ENCODE assay signal across 20 cellular contexts in the genomic region with DNA sequence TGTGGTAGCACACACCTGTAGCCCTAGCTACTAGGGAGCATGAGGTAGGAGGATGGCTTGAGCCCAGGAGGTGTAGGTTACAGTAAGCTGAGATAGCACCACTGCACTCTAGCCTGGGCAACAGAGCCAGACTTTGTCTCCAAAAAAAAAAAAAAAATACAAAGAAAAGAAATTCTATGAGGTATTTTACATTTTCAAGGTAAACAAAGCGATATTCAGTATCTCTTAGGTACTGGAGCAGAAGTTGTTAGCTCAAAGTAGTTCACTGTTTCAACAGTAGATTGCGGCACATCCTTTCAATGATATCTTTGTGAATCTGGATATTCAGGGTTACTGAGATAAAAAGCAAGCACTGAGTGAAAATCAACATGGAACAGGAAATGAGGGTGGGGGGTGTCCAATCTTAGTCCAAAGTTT.
DNase-seq lines count a peak whose midpoint lies in the region; ATAC-seq and TF ChIP-seq lines count a peak whose summit lies in the region.
"Had no signal": no experiment of that assay in that cellular context is flagged by ENCODE, and none has a peak within 500 bp of the region (broad histone marks: within the 10 kb centered on the region; RNA-seq: fewer than 3 reads in every experiment).

No MANE protein-coding gene starts in this region.

- H3K27ac Mint-ChIP-seq in WTC11: peak overlapping the region; percentile 57; the same call in 1 of the 2 replicates
- H3K27ac Mint-ChIP-seq in nephron progenitor cell: peak overlapping the region; percentile 53
- no peak overlapping the region for H3K27ac Mint-ChIP-seq in progenitor cell of endocrine pancreas
- H3K27ac Mint-ChIP-seq: B cell; CD4-positive, CD25-positive, alpha-beta regulatory T cell; CD8-positive, alpha-beta T cell had no signal

- H3K4me3 ChIP-seq in SK-N-SH (ENCODE audit: low read depth in 2 of 2, low read length in 1 of 2): no peak overlapping the region
- no peak overlapping the region for H3K4me3 ChIP-seq in aorta (ENCODE audit: low read length in 2 of 2)
- H3K4me3 ChIP-seq: BLaER1, GM23248 had no signal

- no peak overlapping the region for H3K9ac ChIP-seq in SK-N-SH
- H3K9ac ChIP-seq: BLaER1, GM23248 had no signal

- TF ChIP-seq EP300 in SK-N-SH (IDR thresholded peaks at IDR 0.05; ENCODE audit: borderline replicate concordance in 1 of 2, low read depth in 1 of 2, low read length in 1 of 2): no peak

- no peaks in the 10 kb centered on the region for H3K79me2 ChIP-seq in SK-N-SH (ENCODE audit: insufficient read depth)

- H3K4me3 Mint-ChIP-seq in WTC11 (no peak overlapping the region), nephron progenitor cell (no peak overlapping the region), progenitor cell of endocrine pancreas (ENCODE audit: low read depth) (no peak overlapping the region)
- H3K4me3 Mint-ChIP-seq: B cell; CD4-positive, CD25-positive, alpha-beta regulatory T cell; CD8-positive, alpha-beta T cell had no signal

- no peaks in the 10 kb centered on the region for H3K9me2 ChIP-seq in SK-N-SH

- H3K36me3 Mint-ChIP-seq in WTC11 (peaks cover 11% of the 10 kb centered on the region), nephron progenitor cell (ENCODE audit: low read depth) (peaks cover 4% of the 10 kb centered on the region), progenitor cell of endocrine pancreas (ENCODE audit: insufficient read depth) (no peaks in the 10 kb centered on the region)
- H3K36me3 Mint-ChIP-seq: CD4-positive, CD25-positive, alpha-beta regulatory T cell; CD8-positive, alpha-beta T cell had no signal

- peaks cover 0 to 5% of the 10 kb centered on the region in 2 experiments; a peak in 1 of 4 replicates for H3K4me1 ChIP-seq in SK-N-SH (ENCODE audit: control insufficient read depth in 1 of 2, insufficient read depth in 2 of 2, low read depth in 1 of 2, low read length in 1 of 2)
- peaks cover 0 to 2% of the 10 kb centered on the region in 2 donors for H3K4me1 ChIP-seq in aorta (ENCODE audit: control insufficient read depth in 1 of 2, insufficient read depth in 2 of 2, low read length in 2 of 2)
- H3K4me1 ChIP-seq: BLaER1 had no signal

- H3K27ac ChIP-seq in SK-N-SH (ENCODE audit: low read depth in 2 of 2, low read length in 1 of 2) (no peak overlapping the region), aorta (ENCODE audit: low read depth in 1 of 2, low read length in 2 of 2) (no peak overlapping the region)
- H3K27ac ChIP-seq: 22Rv1, BLaER1, C4-2B, GM23248 had no signal

- H3K27me3 Mint-ChIP-seq in WTC11 (ENCODE audit: low read depth) (no peaks in the 10 kb centered on the region), nephron progenitor cell (ENCODE audit: low read depth, poor library complexity) (peaks cover under 1% of the 10 kb centered on the region), progenitor cell of endocrine pancreas (no peaks in the 10 kb centered on the region)
- H3K27me3 Mint-ChIP-seq: B cell had no signal

- TF ChIP-seq RAD21 in SK-N-SH (IDR thresholded peaks at IDR 0.05; ENCODE audit: low read length): no peak

- H3K9me3 Mint-ChIP-seq in WTC11 (peaks cover 14% of the 10 kb centered on the region), nephron progenitor cell (peaks cover 11% of the 10 kb centered on the region), progenitor cell of endocrine pancreas (ENCODE audit: low read depth) (no peaks in the 10 kb centered on the region)
- H3K9me3 Mint-ChIP-seq: CD8-positive, alpha-beta T cell had no signal

- TF ChIP-seq CTCF in SK-N-SH (IDR thresholded peaks at IDR 0.05) (no peak), WTC11 (IDR thresholded peaks at IDR 0.05) (no peak), nephron progenitor cell (IDR thresholded peaks at IDR 0.05) (no peak), progenitor cell of endocrine pancreas (IDR thresholded peaks at IDR 0.05; ENCODE audit: unreplicated experiment) (no peak)

- ATAC-seq in SK-N-SH treated with all-trans-retinoic acid at 6 μM for 48 hours (no peak), WTC11 (no peak), aorta (ENCODE audit: low FRiP score) (no peak), GM21825 (IDR thresholded peaks at IDR 0.05; ENCODE audit: unreplicated experiment) (no peak)
- ATAC-seq: CD8-positive, alpha-beta T cell had no signal

- POLR2A ChIA-PET in SK-N-SH (lab: Yijun Ruan, JAX): no interaction called here
- POLR2A ChIA-PET in WTC11 (lab: Charles Lee): no interaction called here

- H4K20me1 ChIP-seq in SK-N-SH (ENCODE audit: insufficient read depth): no peaks in the 10 kb centered on the region
- H4K20me1 ChIP-seq: BLaER1 had no signal

- DNase-seq in SK-N-SH: no peak
- peak; percentile 26 for DNase-seq in HuH-7 (ENCODE audit: low spot score)
- DNase-seq in WTC11 (ENCODE audit: low spot score): no peak
- no peak for DNase-seq in nephron progenitor cell
- DNase-seq in aorta: no peak
- no peak for DNase-seq in progenitor cell of endocrine pancreas (ENCODE audit: low spot score, unreplicated experiment)
- DNase-seq: CD4-positive, CD25-positive, alpha-beta regulatory T cell; CD8-positive, alpha-beta T cell; DMS153; DND-41; GM23248; H7; HCEC 1CT had no signal

- CTCF ChIA-PET in SK-N-SH (lab: Yijun Ruan, JAX): interaction anchor here (1.0 kb wide), 1 partner anchor 12 kb away, joined by 3 read pairs; no protein-coding TSS in a partner anchor
- CTCF ChIA-PET in WTC11 (lab: Charles Lee): interaction anchor here (0.8 kb wide), 1 partner anchor 27 kb away, joined by 4 read pairs; no protein-coding TSS in a partner anchor

- H3K27me3 ChIP-seq in SK-N-SH (ENCODE audit: insufficient read depth) (no peaks in the 10 kb centered on the region), aorta (ENCODE audit: control insufficient read depth in 1 of 2, insufficient read depth in 2 of 2, low read length in 1 of 2) (no peaks in the 10 kb centered on the region)
- H3K27me3 ChIP-seq: BLaER1 had no signal

- no peaks in the 10 kb centered on the region for H3K9me3 ChIP-seq in SK-N-SH
- peaks cover 4% of the 10 kb centered on the region for H3K9me3 ChIP-seq in aorta (ENCODE audit: control insufficient read depth, low read length)
- H3K9me3 ChIP-seq: BLaER1, Caco-2 had no signal

- no peaks in the 10 kb centered on the region for H3F3A ChIP-seq in SK-N-SH (replicated peaks; ENCODE audit: insufficient read depth)

- H2AFZ ChIP-seq in SK-N-SH (ENCODE audit: low read depth): no peak overlapping the region
- H2AFZ ChIP-seq: GM23248 had no signal

- intact Hi-C loops in aorta (cut with DNase I): no loop called here

- no peak overlapping the region for H3K4me2 ChIP-seq in SK-N-SH
- H3K4me2 ChIP-seq: BLaER1 had no signal

- 48% methylated on average over 2 of the region's 2 CpGs for WGBS in SK-N-SH (ENCODE audit: low lambda C conversion rate)
- 96% methylated on average over 2 of the region's 2 CpGs for WGBS in aorta, 2 donors

- H3K4me1 Mint-ChIP-seq in WTC11 (peaks cover 39% of the 10 kb centered on the region), nephron progenitor cell (peaks cover 13% of the 10 kb centered on the region), progenitor cell of endocrine pancreas (ENCODE audit: low read depth) (peaks cover 15% of the 10 kb centered on the region)
- H3K4me1 Mint-ChIP-seq: B cell; CD4-positive, CD25-positive, alpha-beta regulatory T cell had no signal

- H3K36me3 ChIP-seq in SK-N-SH (replicated peaks in 1 of 2; ENCODE audit: control insufficient read depth in 1 of 2, insufficient read depth in 2 of 2, low read length in 1 of 2) (no peaks in the 10 kb centered on the region), aorta (ENCODE audit: control insufficient read depth in 1 of 2, insufficient read depth in 2 of 2, low read length in 1 of 2) (no peaks in the 10 kb centered on the region)
- H3K36me3 ChIP-seq: BLaER1 had no signal

TF ChIP-seq in SK-N-SH treated with all-trans-retinoic acid at 6 μM for 48 hours, 23 proteins besides CTCF, POLR2A, EP300 and RAD21:
- TF ChIP-seq CSDC2 (CRISPR knock-in tag; IDR thresholded peaks at IDR 0.05) (no peak), ZNF565 (CRISPR knock-in tag; conservative IDR thresholded peaks at IDR 0.05; ENCODE audit: low read depth) (no peak), ZNF8 (CRISPR knock-in tag; IDR thresholded peaks at IDR 0.05) (peak; percentile 26; the same call in 1 of the 2 replicates), ZNF70 (CRISPR knock-in tag; IDR thresholded peaks at IDR 0.05) (no peak), ARNTL (CRISPR knock-in tag; IDR thresholded peaks at IDR 0.05; ENCODE audit: borderline replicate concordance, low read depth) (no peak), PPARA (CRISPR knock-in tag; IDR thresholded peaks at IDR 0.05; ENCODE audit: borderline replicate concordance) (no peak), OSR1 (CRISPR knock-in tag; IDR thresholded peaks at IDR 0.05) (no peak)

TF ChIP-seq in SK-N-SH, 30 proteins besides CTCF, POLR2A, EP300 and RAD21 (continues in another document):
- TF ChIP-seq TAF1 (IDR thresholded peaks at IDR 0.05; ENCODE audit: borderline replicate concordance, low read depth, low read length) (no peak), ELF1 (IDR thresholded peaks at IDR 0.05) (no peak), TEAD4 (IDR thresholded peaks at IDR 0.05; ENCODE audit: borderline replicate concordance, insufficient read depth) (no peak), FOSL2 (IDR thresholded peaks at IDR 0.05; ENCODE audit: borderline replicate concordance, low read depth) (no peak), RCOR1 (IDR thresholded peaks at IDR 0.05; ENCODE audit: low read length) (no peak)
- TF ChIP-seq, protein P1, sequence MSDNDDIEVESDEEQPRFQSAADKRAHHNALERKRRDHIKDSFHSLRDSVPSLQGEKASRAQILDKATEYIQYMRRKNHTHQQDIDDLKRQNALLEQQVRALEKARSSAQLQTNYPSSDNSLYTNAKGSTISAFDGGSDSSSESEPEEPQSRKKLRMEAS (IDR thresholded peaks at IDR 0.05; ENCODE audit: low read depth): no peak

TF ChIP-seq in WTC11, 78 proteins besides CTCF, POLR2A, EP300 and RAD21:
- TF ChIP-seq GABPB1 (CRISPR knock-in tag; IDR thresholded peaks at IDR 0.05): peak; percentile 24; the same call in 1 of the 2 replicates
- TF ChIP-seq, protein P2, sequence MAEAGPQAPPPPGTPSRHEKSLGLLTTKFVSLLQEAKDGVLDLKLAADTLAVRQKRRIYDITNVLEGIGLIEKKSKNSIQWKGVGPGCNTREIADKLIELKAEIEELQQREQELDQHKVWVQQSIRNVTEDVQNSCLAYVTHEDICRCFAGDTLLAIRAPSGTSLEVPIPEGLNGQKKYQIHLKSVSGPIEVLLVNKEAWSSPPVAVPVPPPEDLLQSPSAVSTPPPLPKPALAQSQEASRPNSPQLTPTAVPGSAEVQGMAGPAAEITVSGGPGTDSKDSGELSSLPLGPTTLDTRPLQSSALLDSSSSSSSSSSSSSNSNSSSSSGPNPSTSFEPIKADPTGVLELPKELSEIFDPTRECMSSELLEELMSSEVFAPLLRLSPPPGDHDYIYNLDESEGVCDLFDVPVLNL (CRISPR knock-in tag; IDR thresholded peaks at IDR 0.05; ENCODE audit: borderline replicate concordance, low read depth): no peak
